ENCODE assay signal across 26 cellular contexts in genomic region chr5:39205550-39205949, GRCh38. TPM values are rescaled to one million over a fixed set of nuclear protein-coding genes. Genes with fewer than 3 reads are reported as not detected.
A peak's percentile ranks its signal among the peaks of the same experiment; 100 is the strongest.
DNase-seq lines count a peak whose midpoint lies in the region; ATAC-seq and FAIRE-seq lines count a peak whose summit lies in the region.
"Had no signal": no experiment of that assay in that cellular context is flagged by ENCODE, and none has a peak within 500 bp of the region (broad histone marks: within the 10 kb centered on the region; RNA-seq: fewer than 3 reads in every experiment).

No MANE protein-coding gene starts in this region.

- no peaks in the 10 kb centered on the region for H3K36me3 ChIP-seq in KOPT-K1 (ENCODE audit: insufficient read depth, low read length)
- H3K36me3 ChIP-seq: heart left ventricle had no signal

- POLR2A ChIA-PET in naive thymus-derived CD8-positive, alpha-beta T cell (lab: Charles Lee), result interaction anchor here (1.0 to 1.8 kb wide), 5 partner anchors 9 to 77 kb away, joined by 3 to 15 read pairs (median 7); no protein-coding TSS in a partner anchor

- H3K4me1 Mint-ChIP-seq in activated T-cell treated with anti-CD3 and anti-CD28 coated beads, Interleukin-2, amount 50 U/mL, for 24 hours (ENCODE audit: low read depth), result peaks cover 85% of the 10 kb centered on the region
- H3K4me1 Mint-ChIP-seq in activated T-helper 2 cell treated with anti-CD3 and anti-CD28 coated beads, Interferon-gamma antibody, Interleukin-2, Interleukin-4, amounts not matched to agents 10 μg/mL and 5 μg/mL and 100 μg/mL, durations not matched to agents 14 hours and 24 hours and 36 hours (ENCODE audit: low read depth), result peaks cover 77% of the 10 kb centered on the region
- H3K4me1 Mint-ChIP-seq in naive thymus-derived CD8-positive, alpha-beta T cell, result peaks cover 35 to 96% (median 71%) of the 10 kb centered on the region in 4 donors

- no peaks in the 10 kb centered on the region for H3K9me3 ChIP-seq in KOPT-K1 (ENCODE audit: insufficient read depth, low read length, poor library complexity, severe bottlenecking)
- H3K9me3 ChIP-seq: A549, Caco-2, heart left ventricle had no signal

- peaks cover 22% of the 10 kb centered on the region for H3K36me3 Mint-ChIP-seq in activated T-cell treated with anti-CD3 and anti-CD28 coated beads, Interleukin-2, amount 50 U/mL, for 24 hours (ENCODE audit: low read depth)
- H3K36me3 Mint-ChIP-seq in activated T-helper 2 cell treated with anti-CD3 and anti-CD28 coated beads, Interferon-gamma antibody, Interleukin-2, Interleukin-4, amounts not matched to agents 10 μg/mL and 5 μg/mL and 100 μg/mL, durations not matched to agents 14 hours and 24 hours and 36 hours (ENCODE audit: low read depth), result no peaks in the 10 kb centered on the region
- H3K36me3 Mint-ChIP-seq in naive thymus-derived CD8-positive, alpha-beta T cell, result peaks cover 4 to 18% (median 7%) of the 10 kb centered on the region in 3 donors

- H3K27ac ChIP-seq in KOPT-K1 (ENCODE audit: low read depth, low read length, poor library complexity, severe bottlenecking), result peak overlapping the region; percentile 27
- H3K27ac ChIP-seq: epithelial cell of prostate had no signal

- peak overlapping the region; percentile 97 for H3K27ac Mint-ChIP-seq in activated T-cell treated with anti-CD3 and anti-CD28 coated beads, Interleukin-2, amount 50 U/mL, for 24 hours
- H3K27ac Mint-ChIP-seq in activated T-helper 2 cell treated with anti-CD3 and anti-CD28 coated beads, Interferon-gamma antibody, Interleukin-2, Interleukin-4, amounts not matched to agents 10 μg/mL and 5 μg/mL and 100 μg/mL, durations not matched to agents 14 hours and 24 hours and 36 hours, result peak overlapping the region; percentile 90
- H3K27ac Mint-ChIP-seq in naive thymus-derived CD8-positive, alpha-beta T cell, result peak overlapping the region; percentile 93 to 100 (median 96)
- H3K27ac Mint-ChIP-seq: B cell had no signal

- no peak for FAIRE-seq in HTR-8/SVneo (lab: Jason Lieb, UNC)
- FAIRE-seq: A549, urothelium cell line had no signal

- no peak for DNase-seq in activated T-cell treated with anti-CD3 and anti-CD28 coated beads, Interleukin-2, amount 50 U/mL, for 24 hours
- DNase-seq in activated T-cell treated with anti-CD3 and anti-CD28 coated beads, Interleukin-2, amount 50 U/mL, for 48 hours, result no peak
- DNase-seq in activated T-helper 2 cell treated with anti-CD3 and anti-CD28 coated beads, Interferon-gamma antibody, Interleukin-2, Interleukin-4, amounts not matched to agents 10 μg/mL and 5 μg/mL and 100 μg/mL, durations not matched to agents 14 hours and 24 hours and 36 hours (ENCODE audit: low spot score), result no peak
- no peak for DNase-seq in naive thymus-derived CD8-positive, alpha-beta T cell
- DNase-seq in germinal center (ENCODE audit: low spot score), result no peak
- no peak for DNase-seq in HTR-8/SVneo (ENCODE audit: insufficient read length, low spot score)
- no peak for DNase-seq in posterior vena cava (ENCODE audit: low spot score)
- DNase-seq: Caco-2; cerebellar nuclear complex; DMS79 treated with DMSO at 0.1 percent for 48 hours; heart left ventricle; KBM-7; mammary epithelial cell; NCI-H1694; NCI-H2171 treated with DMSO at 0.1 percent for 48 hours; NCI-H524; NK-92 treated with Interleukin-12 subunit alpha and Interleukin-12 subunit beta, amount 100 ng/mL, for 24 hours; SHP77 treated with DMSO at 0.1 percent for 48 hours; stimulated activated CD4-positive, alpha-beta T cell treated with anti-CD3 and anti-CD28 coated beads, Interleukin-2, amount 100 ng/mL, for 24 hours had no signal

- intact Hi-C loops in activated T-helper 2 cell treated with anti-CD3 and anti-CD28 coated beads, Interferon-gamma antibody, Interleukin-2, Interleukin-4, amounts not matched to agents 10 μg/mL and 5 μg/mL and 100 μg/mL, durations not matched to agents 14 hours and 24 hours and 36 hours (cut with micrococcal nuclease), result loop anchor here (10.0 kb wide), 1 partner anchor 1629 kb away; the partner anchor contains the start of gene RPL37
- intact Hi-C loops in posterior vena cava (cut with DNase I), result no loop called here

- peak overlapping the region; percentile 86 for H3K4me3 Mint-ChIP-seq in activated T-cell treated with anti-CD3 and anti-CD28 coated beads, Interleukin-2, amount 50 U/mL, for 24 hours
- peak overlapping the region; percentile 54 for H3K4me3 Mint-ChIP-seq in activated T-helper 2 cell treated with anti-CD3 and anti-CD28 coated beads, Interferon-gamma antibody, Interleukin-2, Interleukin-4, amounts not matched to agents 10 μg/mL and 5 μg/mL and 100 μg/mL, durations not matched to agents 14 hours and 24 hours and 36 hours (ENCODE audit: low read depth)
- H3K4me3 Mint-ChIP-seq in naive thymus-derived CD8-positive, alpha-beta T cell, result peak overlapping the region; percentile 62 to 99 (median 95)
- H3K4me3 Mint-ChIP-seq: B cell had no signal

- ATAC-seq in naive thymus-derived CD8-positive, alpha-beta T cell, result no peak
- ATAC-seq: A549; activated CD4-positive, CD25-positive, alpha-beta regulatory T cell treated with anti-CD3 and anti-CD28 coated beads, Interleukin-2, amount 50 U/mL, for 24 hours; heart left ventricle had no signal

- H3K9me3 Mint-ChIP-seq in activated T-cell treated with anti-CD3 and anti-CD28 coated beads, Interleukin-2, amount 50 U/mL, for 24 hours, result no peaks in the 10 kb centered on the region
- no peaks in the 10 kb centered on the region for H3K9me3 Mint-ChIP-seq in activated T-helper 2 cell treated with anti-CD3 and anti-CD28 coated beads, Interferon-gamma antibody, Interleukin-2, Interleukin-4, amounts not matched to agents 10 μg/mL and 5 μg/mL and 100 μg/mL, durations not matched to agents 14 hours and 24 hours and 36 hours
- H3K9me3 Mint-ChIP-seq in naive thymus-derived CD8-positive, alpha-beta T cell, result no peaks in the 10 kb centered on the region

- no peaks in the 10 kb centered on the region for H3K27me3 Mint-ChIP-seq in activated T-cell treated with anti-CD3 and anti-CD28 coated beads, Interleukin-2, amount 50 U/mL, for 24 hours
- no peaks in the 10 kb centered on the region for H3K27me3 Mint-ChIP-seq in activated T-helper 2 cell treated with anti-CD3 and anti-CD28 coated beads, Interferon-gamma antibody, Interleukin-2, Interleukin-4, amounts not matched to agents 10 μg/mL and 5 μg/mL and 100 μg/mL, durations not matched to agents 14 hours and 24 hours and 36 hours (ENCODE audit: low read depth)
- no peaks in the 10 kb centered on the region for H3K27me3 Mint-ChIP-seq in naive thymus-derived CD8-positive, alpha-beta T cell

RNA-seq across cellular contexts. Expression of gene FYB1, which starts 13.8 kb away (rescaled TPM):
- 66.4 and 70.7 TPM in 2 replicates for total RNA-seq in activated T-helper 2 cell treated with anti-CD3 and anti-CD28 coated beads, Interferon-gamma antibody, Interleukin-2, Interleukin-4, amounts not matched to agents 10 μg/mL and 5 μg/mL and 100 μg/mL, durations not matched to agents 14 hours and 24 hours and 36 hours
- total RNA-seq in naive thymus-derived CD8-positive, alpha-beta T cell, result 100 to 1,000 TPM; 579 to 642 TPM
- 100 to 1,000 TPM; 181 to 431 (median 312) TPM for polyA plus RNA-seq in naive thymus-derived CD8-positive, alpha-beta T cell
- 10 to 100 TPM; 10.1 to 26.0 TPM for total RNA-seq in posterior vena cava
- total RNA-seq: HT-29 had no signal
